ENCODE assay signal across 22 cellular contexts in the genomic region with DNA sequence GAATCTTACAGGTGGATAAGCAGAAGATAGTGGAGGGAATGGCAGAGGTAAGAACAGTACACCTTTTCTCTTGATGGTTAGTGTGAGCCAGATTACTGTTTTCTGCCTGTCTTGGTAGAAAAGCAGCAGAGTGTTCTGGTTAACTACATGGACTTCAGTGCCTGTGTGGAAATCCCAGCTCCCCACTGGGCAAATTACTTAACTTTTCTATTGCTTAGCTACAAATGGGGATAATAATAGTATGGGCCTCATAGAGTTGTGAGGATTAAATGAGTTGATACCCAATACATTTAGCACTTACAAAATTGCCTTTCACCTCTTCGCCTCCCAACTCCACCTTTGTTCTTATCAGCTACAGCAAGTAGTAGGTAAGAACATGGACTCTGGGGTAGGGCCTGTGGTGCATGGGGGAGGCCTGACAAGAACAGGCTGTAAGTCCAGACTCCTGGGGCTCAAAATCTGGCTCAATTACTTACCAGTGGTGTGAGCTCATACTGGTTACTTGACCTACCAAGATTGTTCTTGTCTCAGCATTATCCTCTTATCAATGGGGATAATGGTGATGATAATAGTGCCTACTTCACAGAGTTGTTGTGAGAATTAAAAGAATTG.
"Had no signal": no experiment of that assay in that cellular context is flagged by ENCODE, and none has a peak within 500 bp of the region (broad histone marks: within the 10 kb centered on the region; RNA-seq: fewer than 3 reads in every experiment).

No MANE protein-coding gene starts in this region.

- H3K36me3 ChIP-seq: heart right ventricle, left lung, ovary, right atrium auricular region, right lobe of liver, stomach, tibial artery, upper lobe of right lung had no signal

- H3K27me3 ChIP-seq: hepatocyte, ovary, right atrium auricular region, right lobe of liver, testis, tibial artery, upper lobe of right lung had no signal

- H3K4me1 ChIP-seq: right lobe of liver, upper lobe of right lung had no signal

- H3K27ac ChIP-seq: heart right ventricle, hepatocyte, left lung, ovary, right atrium auricular region, right lobe of liver, stomach, testis, tibial artery, upper lobe of right lung had no signal

- H3K4me3 Mint-ChIP-seq: naive thymus-derived CD8-positive, alpha-beta T cell; nephron progenitor cell; stimulated activated naive B cell treated with anti-CD40 and anti-IgM and Interleukin-4, amounts not matched to agents 10 μg/mL and 1 μg/mL and 100 μg/mL, for 72 hours had no signal

- H3K4me1 Mint-ChIP-seq: naive thymus-derived CD8-positive, alpha-beta T cell; stimulated activated naive B cell treated with anti-CD40 and anti-IgM and Interleukin-4, amounts not matched to agents 10 μg/mL and 1 μg/mL and 100 μg/mL, for 72 hours had no signal

- DNase-seq: heart right ventricle; kidney; left colon; left lung; naive thymus-derived CD8-positive, alpha-beta T cell; nephron progenitor cell; ovary; right lobe of liver; stimulated activated CD4-positive, alpha-beta T cell treated with anti-CD3 and anti-CD28 coated beads, Interleukin-1b, Interleukin-23, amount 100 ng/mL, for 48 hours; stimulated activated CD4-positive, alpha-beta T cell treated with anti-CD3 and anti-CD28 coated beads, Interleukin-4, amount 100 ng/mL, for 1 hour; stimulated activated naive B cell treated with anti-CD40 and anti-IgM and Interleukin-4, amounts not matched to agents 10 μg/mL and 1 μg/mL and 100 μg/mL, for 72 hours; stimulated activated naive CD8-positive, alpha-beta T cell treated with anti-CD3 and anti-CD28 coated beads, Interleukin-15, Interleukin-2, amounts not matched to agents 100 U/mL and 50 U/mL, for 24 hours; stomach; testis; tibial artery; trophoblast cell; upper lobe of right lung had no signal

- H3K4me3 ChIP-seq: heart right ventricle, hepatocyte, left lung, lung, ovary, right atrium auricular region, right lobe of liver, smooth muscle cell, stomach, testis, tibial artery, upper lobe of right lung had no signal

- H3K9me3 Mint-ChIP-seq: naive thymus-derived CD8-positive, alpha-beta T cell; nephron progenitor cell; stimulated activated naive B cell treated with anti-CD40 and anti-IgM and Interleukin-4, amounts not matched to agents 10 μg/mL and 1 μg/mL and 100 μg/mL, for 72 hours had no signal

- ATAC-seq: heart right ventricle; left colon; left lung; naive thymus-derived CD8-positive, alpha-beta T cell; right lobe of liver; stimulated activated naive B cell treated with anti-CD40 and anti-IgM and Interleukin-4, amounts not matched to agents 10 μg/mL and 1 μg/mL and 100 μg/mL, for 72 hours; stimulated activated naive CD8-positive, alpha-beta T cell treated with anti-CD3 and anti-CD28 coated beads, Interleukin-15, Interleukin-2, amounts not matched to agents 100 U/mL and 50 U/mL, for 24 hours; upper lobe of right lung had no signal

- H3K36me3 Mint-ChIP-seq: naive thymus-derived CD8-positive, alpha-beta T cell; stimulated activated naive B cell treated with anti-CD40 and anti-IgM and Interleukin-4, amounts not matched to agents 10 μg/mL and 1 μg/mL and 100 μg/mL, for 72 hours had no signal

- H3K9me3 ChIP-seq: heart right ventricle, left lung, ovary, right atrium auricular region, right lobe of liver, stomach, testis, tibial artery, upper lobe of right lung had no signal

- H3K27ac Mint-ChIP-seq: naive thymus-derived CD8-positive, alpha-beta T cell; nephron progenitor cell; progenitor cell of endocrine pancreas; stimulated activated naive B cell treated with anti-CD40 and anti-IgM and Interleukin-4, amounts not matched to agents 10 μg/mL and 1 μg/mL and 100 μg/mL, for 72 hours had no signal
